9 cellular contexts compared by ENCODE assay signal in genomic region chr11:93537767-93538261, GRCh38. TPM values are rescaled to one million over a fixed set of nuclear protein-coding genes. Genes with fewer than 3 reads are reported as not detected.
DNase-seq lines count a peak whose midpoint lies in the region; ATAC-seq and TF ChIP-seq lines count a peak whose summit lies in the region.
"Had no signal": no experiment of that assay in that cellular context is flagged by ENCODE, and none has a peak within 500 bp of the region (broad histone marks: within the 10 kb centered on the region; RNA-seq: fewer than 3 reads in every experiment).

No MANE protein-coding gene starts in this region.

- H3K4me1 ChIP-seq in right lobe of liver (peaks cover 0 to 53% (median 13%) of the 10 kb centered on the region in 4 donors), aorta (ENCODE audit: control insufficient read depth in 1 of 2, insufficient read depth in 2 of 2, low read length in 2 of 2) (no peaks in the 10 kb centered on the region)

- no peaks in the 10 kb centered on the region for H3K9me3 ChIP-seq in right lobe of liver
- H3K9me3 ChIP-seq in aorta (ENCODE audit: control insufficient read depth, low read length) = no peaks in the 10 kb centered on the region

- peak; percentile 89 for TF ChIP-seq POLR2A in right lobe of liver (IDR thresholded peaks at IDR 0.05)

- DNase-seq in NCI-H345 (lab: John Stamatoyannopoulos, UW) (peak; percentile 35), NCI-H345 treated with DMSO at 0.1 percent for 48 hours (lab: John Stamatoyannopoulos, UW; ENCODE audit: unreplicated experiment) (no peak), cerebellar cortex (ENCODE audit: low spot score) (peak; percentile 48), right lobe of liver (peak; percentile 80 to 93 (median 90)), aorta (peak; percentile 78 to 80), dedifferentiated amniotic fluid mesenchymal stem cell (ENCODE audit: extremely low spot score) (no peak), NCI-H128 (lab: John Stamatoyannopoulos, UW; ENCODE audit: unreplicated experiment) (no peak), cortex of kidney (lab: John Stamatoyannopoulos, UW) (no peak)
- DNase-seq: activated naive CD4-positive, alpha-beta T cell treated with anti-CD3 and anti-CD28 coated beads, Interleukin-2, amount 50 U/mL, for 16 hours had no signal

- no peak for TF ChIP-seq CTCF in right lobe of liver (IDR thresholded peaks at IDR 0.05)

- H3K27ac ChIP-seq in right lobe of liver (peak overlapping the region; percentile 76 to 87 (median 80)), aorta (ENCODE audit: low read depth in 1 of 2, low read length in 2 of 2) (peak overlapping the region; percentile 12 to 55)

- peak overlapping the region; percentile 9 to 50 (median 47) for H3K4me3 ChIP-seq in right lobe of liver
- no peak overlapping the region for H3K4me3 ChIP-seq in aorta (ENCODE audit: low read length in 2 of 2)

- H3K27me3 ChIP-seq in right lobe of liver (no peaks in the 10 kb centered on the region), aorta (ENCODE audit: control insufficient read depth in 1 of 2, insufficient read depth in 2 of 2, low read length in 1 of 2) (no peaks in the 10 kb centered on the region)

- ATAC-seq in right lobe of liver (peak; percentile 80 to 87 (median 85)), aorta (ENCODE audit: low FRiP score) (peak; percentile 71)

- no peaks in the 10 kb centered on the region for H3K36me3 ChIP-seq in right lobe of liver
- no peaks in the 10 kb centered on the region for H3K36me3 ChIP-seq in aorta (ENCODE audit: control insufficient read depth in 1 of 2, insufficient read depth in 2 of 2, low read length in 1 of 2)

- 18% methylated on average over 5 of the region's 14 CpGs for WGBS in right lobe of liver (ENCODE audit: insufficient coverage, low coverage, low lambda C conversion rate, missing lambda C conversion rate)
- WGBS in aorta, 2 donors = 7 to 13% methylated on average over 14 of the region's 14 CpGs

- intact Hi-C loops in right lobe of liver (cut with DNase I) (loop anchor here in 1 of 2 donors (5.0 kb wide), 1 partner anchor 46 kb away; no protein-coding TSS in a partner anchor), aorta (cut with DNase I) (no loop called here)

RNA-seq across cellular contexts. Expression of gene SMCO4, which starts 5.4 kb away (rescaled TPM):
- 100 to 1,000 TPM in 1 of 6 experiments, 10 to 100 TPM in 5; 43.5 to 106 (median 51.8) TPM for total RNA-seq in right lobe of liver
- 10 to 100 TPM; 24.9 to 26.4 TPM for total RNA-seq in aorta
- polyA plus RNA-seq in aorta = 10 to 100 TPM; 16.1 to 41.4 TPM

Comparison
In these comparisons a context has a peak if more than half of its experiments do, and no peak if none do; other contexts are left out.
1. DNase-seq: peak in NCI-H345 (single experiment), cerebellar cortex (single experiment), right lobe of liver (3 of 3) and aorta (2 of 2); none in NCI-H345 treated with DMSO at 0.1 percent for 48 hours (single experiment), dedifferentiated amniotic fluid mesenchymal stem cell (single experiment), NCI-H128 (single experiment) and cortex of kidney (single experiment).
2. H3K4me3 ChIP-seq: peak in right lobe of liver (3 of 3); none in aorta (0 of 2).